In the genomic region with DNA sequence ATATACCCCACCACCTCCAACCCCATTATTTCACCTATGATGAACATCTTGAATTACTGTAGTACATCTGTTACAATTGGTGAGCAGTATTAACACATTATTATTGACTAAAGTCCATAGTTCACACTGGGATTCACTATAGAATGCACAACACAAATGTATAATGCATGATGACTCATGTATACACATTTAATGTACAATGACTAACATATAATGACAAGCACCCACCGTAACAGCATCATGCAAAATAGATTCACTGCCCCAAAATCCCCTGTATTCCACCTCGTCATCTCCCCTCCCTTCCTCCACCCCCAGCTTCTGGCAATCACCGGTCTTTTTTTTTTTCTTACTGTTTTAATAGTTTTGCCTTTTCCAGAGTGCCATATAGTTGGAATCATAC, we compare ENCODE assay signal across 10 cellular contexts. TPM values are rescaled to one million over a fixed set of nuclear protein-coding genes. Genes with fewer than 3 reads are reported as not detected.
DNase-seq lines count a peak whose midpoint lies in the region; ATAC-seq and TF ChIP-seq lines count a peak whose summit lies in the region.
"Had no signal": no experiment of that assay in that cellular context is flagged by ENCODE, and none has a peak within 500 bp of the region (broad histone marks: within the 10 kb centered on the region; RNA-seq: fewer than 3 reads in every experiment).

No MANE protein-coding gene starts in this region.

- H3K4me3 ChIP-seq in fibroblast of mammary gland (ENCODE audit: control insufficient read depth, low read depth, low read length) (no peak overlapping the region), endodermal cell (ENCODE audit: low read length) (no peak overlapping the region), neural progenitor cell (no peak overlapping the region)
- H3K4me3 ChIP-seq: coronary artery had no signal

- no peaks in the 10 kb centered on the region for H3K79me2 ChIP-seq in neural progenitor cell (ENCODE audit: low read depth)

- DNase-seq in HS-5 (ENCODE audit: low read depth), result peak; percentile 30
- DNase-seq in fibroblast of mammary gland (ENCODE audit: low read depth), result peak; percentile 55
- DNase-seq in endodermal cell, result no peak
- no peak for DNase-seq in neural progenitor cell (ENCODE audit: low spot score)
- DNase-seq in NCI-H526 (lab: John Stamatoyannopoulos, UW), result no peak
- DNase-seq in stimulated activated CD8-positive, alpha-beta memory T cell treated with anti-CD3 and anti-CD28 coated beads, Interleukin-4, amount 100 ng/mL, for 48 hours, result no peak
- DNase-seq: NCI-H510A treated with DMSO at 0.1 percent for 48 hours had no signal

- H3K27me3 Mint-ChIP-seq in endodermal cell (ENCODE audit: insufficient read depth) (no peaks in the 10 kb centered on the region), neural progenitor cell (ENCODE audit: insufficient read depth, low read depth) (peaks cover 6% of the 10 kb centered on the region)

- H3K9me3 ChIP-seq in endodermal cell (ENCODE audit: control insufficient read depth, low read length), result peaks cover under 1% of the 10 kb centered on the region
- H3K9me3 ChIP-seq in neural progenitor cell (ENCODE audit: low read depth), result no peaks in the 10 kb centered on the region

- H3K27me3 ChIP-seq in endodermal cell (ENCODE audit: control insufficient read depth, insufficient read depth, low read length, poor library complexity, severe bottlenecking) (no peaks in the 10 kb centered on the region), neural progenitor cell (no peaks in the 10 kb centered on the region)

- WGBS in endodermal cell (ENCODE audit: insufficient coverage in 1 of 2, insufficient read length in 1 of 2), 2 experiments, result 87 to 100% methylated on average over 2 to 3 of the region's 3 CpGs

- ATAC-seq in GM18519 (IDR thresholded peaks at IDR 0.05; ENCODE audit: low FRiP score, unreplicated experiment) (peak; percentile 48), GM21619 (IDR thresholded peaks at IDR 0.05; ENCODE audit: unreplicated experiment) (peak; percentile 72)

- H3K27ac Mint-ChIP-seq in endodermal cell (no peak overlapping the region), neural progenitor cell (no peak overlapping the region)

- H3F3A ChIP-seq in neural progenitor cell (ENCODE audit: low read depth), result no peaks in the 10 kb centered on the region

- TF ChIP-seq CTCF in fibroblast of mammary gland (conservative IDR thresholded peaks at IDR 0.05; ENCODE audit: control insufficient read depth, insufficient read depth, low read depth, low read length) (no peak), endodermal cell (conservative IDR thresholded peaks at IDR 0.05) (no peak), neural progenitor cell (IDR thresholded peaks at IDR 0.05) (no peak)

- H3K27ac ChIP-seq in endodermal cell (ENCODE audit: low read depth, low read length), result no peak overlapping the region
- H3K27ac ChIP-seq in neural progenitor cell, result no peak overlapping the region
- H3K27ac ChIP-seq: coronary artery had no signal

- H3K36me3 ChIP-seq in endodermal cell (ENCODE audit: control insufficient read depth, insufficient read depth, low read length), result no peaks in the 10 kb centered on the region
- no peaks in the 10 kb centered on the region for H3K36me3 ChIP-seq in neural progenitor cell

- no peaks in the 10 kb centered on the region for H3K4me1 Mint-ChIP-seq in endodermal cell
- H3K4me1 Mint-ChIP-seq in neural progenitor cell, result peaks cover 7% of the 10 kb centered on the region

- H2AFZ ChIP-seq in neural progenitor cell (replicated peaks), result no peak overlapping the region

- no peak overlapping the region for H3K4me2 ChIP-seq in neural progenitor cell

- H3K4me1 ChIP-seq in endodermal cell (ENCODE audit: control insufficient read depth, insufficient read depth, low read length) (no peaks in the 10 kb centered on the region), neural progenitor cell (peaks cover 7% of the 10 kb centered on the region)

- H4K20me1 ChIP-seq in neural progenitor cell (ENCODE audit: low read depth), result no peaks in the 10 kb centered on the region

- no peak overlapping the region for H3K9ac ChIP-seq in endodermal cell (ENCODE audit: extremely low read depth, low read length, poor library complexity, severe bottlenecking)
- no peak overlapping the region for H3K9ac ChIP-seq in neural progenitor cell

- no peaks in the 10 kb centered on the region for H3K36me3 Mint-ChIP-seq in endodermal cell (ENCODE audit: low read depth)
- no peaks in the 10 kb centered on the region for H3K36me3 Mint-ChIP-seq in neural progenitor cell

- H3K9me3 Mint-ChIP-seq in endodermal cell, result peaks cover 2% of the 10 kb centered on the region
- peaks cover under 1% of the 10 kb centered on the region for H3K9me3 Mint-ChIP-seq in neural progenitor cell

- H3K4me3 Mint-ChIP-seq in endodermal cell, result no peak overlapping the region
- no peak overlapping the region for H3K4me3 Mint-ChIP-seq in neural progenitor cell

RNA-seq across cellular contexts. Expression of gene NEK6, which starts 47.1 kb away (rescaled TPM):
- total RNA-seq in endodermal cell (10 to 100 TPM; 17.1 to 32.5 TPM), neural progenitor cell (ENCODE audit: low replicate concordance) (18.5 and 21.2 TPM in 2 replicates)
- polyA plus RNA-seq in endodermal cell (2013, experiment 1 of 2), result 18.7 TPM
- 19.7 TPM for polyA plus RNA-seq in endodermal cell (2013, experiment 2 of 2)

Comparison
In these comparisons a context has a peak if more than half of its experiments do, and no peak if none do; other contexts are left out.
1. DNase-seq: peak in HS-5 (single experiment) and fibroblast of mammary gland (single experiment); none in endodermal cell (single experiment), neural progenitor cell (single experiment), NCI-H526 (0 of 2) and stimulated activated CD8-positive, alpha-beta memory T cell treated with anti-CD3 and anti-CD28 coated beads, Interleukin-4, amount 100 ng/mL, for 48 hours (single experiment).